9 cellular contexts compared by ENCODE assay signal in genomic region chr18:25230658-25231326, GRCh38.
DNase-seq lines count a peak whose midpoint lies in the region; ATAC-seq and TF ChIP-seq lines count a peak whose summit lies in the region.
"Had no signal": no experiment of that assay in that cellular context is flagged by ENCODE, and none has a peak within 500 bp of the region (broad histone marks: within the 10 kb centered on the region; RNA-seq: fewer than 3 reads in every experiment).

No MANE protein-coding gene starts in this region.

- H3K9me3 ChIP-seq in ovary (no peaks in the 10 kb centered on the region), A673 (ENCODE audit: low read depth, low read length, poor library complexity, severe bottlenecking) (no peaks in the 10 kb centered on the region)

- no peaks in the 10 kb centered on the region for H3K4me1 Mint-ChIP-seq in naive thymus-derived CD8-positive, alpha-beta T cell

- H3K27ac ChIP-seq in ovary (peak overlapping the region in 1 of 2 donors; percentile 72), A673 (ENCODE audit: low read depth, low read length, poor library complexity, severe bottlenecking) (no peak overlapping the region)

- H3K9me3 Mint-ChIP-seq in naive thymus-derived CD8-positive, alpha-beta T cell: no peaks in the 10 kb centered on the region
- H3K9me3 Mint-ChIP-seq: T-helper 1 cell treated with Interleukin-12 subunit alpha and Interleukin-12 subunit beta and Interleukin-4 antibody, amounts not matched to agents 30 μg/mL and 1 μg/mL, for 36 hours had no signal

- H3K36me3 Mint-ChIP-seq in naive thymus-derived CD8-positive, alpha-beta T cell: no peaks in the 10 kb centered on the region

- DNase-seq in EH (ENCODE audit: low read depth): peak; percentile 89
- DNase-seq in NOMO-1 treated with DMSO at 0.1 percent for 48 hours (lab: John Stamatoyannopoulos, UW; ENCODE audit: unreplicated experiment): peak; percentile 61
- DNase-seq in fibroblast of peridontal ligament (ENCODE audit: extremely low read depth): peak; percentile 95
- DNase-seq in ovary: peak; percentile 76 to 87 (median 83)
- no peak for DNase-seq in naive thymus-derived CD8-positive, alpha-beta T cell
- no peak for DNase-seq in A673 (ENCODE audit: low spot score)
- no peak for DNase-seq in NCI-H1417 treated with DMSO at 0.1 percent for 48 hours (lab: John Stamatoyannopoulos, UW)

- no peak overlapping the region for H3K4me3 Mint-ChIP-seq in naive thymus-derived CD8-positive, alpha-beta T cell
- H3K4me3 Mint-ChIP-seq: T-helper 1 cell treated with Interleukin-12 subunit alpha and Interleukin-12 subunit beta and Interleukin-4 antibody, amounts not matched to agents 30 μg/mL and 1 μg/mL, for 36 hours had no signal

- no peak for TF ChIP-seq EP300 in ovary (IDR thresholded peaks at IDR 0.05)

- H3K4me3 ChIP-seq in ovary (peak overlapping the region; percentile 10), A673 (ENCODE audit: low read depth, low read length, poor library complexity, severe bottlenecking) (no peak overlapping the region)

- no TSS peak for BruUV-seq in A673 (replicated peaks; lab: Mats Ljungman, UMichigan)

- H3K27me3 ChIP-seq in ovary (no peaks in the 10 kb centered on the region), A673 (replicated peaks; ENCODE audit: insufficient read depth, low read depth, low read length, poor library complexity) (peaks cover 9% of the 10 kb centered on the region)

- no peak for TF ChIP-seq CTCF in ovary (IDR thresholded peaks at IDR 0.05)
- TF ChIP-seq CTCF in A673 (conservative IDR thresholded peaks at IDR 0.05; ENCODE audit: low read depth, low read length): no peak

- WGBS in ovary, 3 donors: 5 to 11% (median 9%) methylated on average over 10 of the region's 10 CpGs

- H3K4me1 ChIP-seq in ovary (ENCODE audit: insufficient read depth) (peaks cover 9% of the 10 kb centered on the region), A673 (ENCODE audit: insufficient read depth, low read length, poor library complexity, severe bottlenecking) (no peaks in the 10 kb centered on the region)

- POLR2A ChIA-PET in naive thymus-derived CD8-positive, alpha-beta T cell (lab: Charles Lee): no interaction called here
- POLR2A ChIA-PET in A673 (lab: Charles Lee; ENCODE audit: low non-redundant PET): no interaction called here

- H3K27me3 Mint-ChIP-seq in naive thymus-derived CD8-positive, alpha-beta T cell: peaks cover 0 to 16% (median 0%) of the 10 kb centered on the region in 5 donors

- CTCF ChIA-PET in A673 (lab: Charles Lee): no interaction called here

- intact Hi-C loops in ovary (cut with DNase I) (loop anchor here in 3 of 4 donors (2.0 to 10.0 kb wide), 3 partner anchors 114 to 120 kb away; no protein-coding TSS in a partner anchor), A673 (cut with micrococcal nuclease; ENCODE audit: unreplicated experiment) (no loop called here)

- H3K36me3 ChIP-seq in ovary (no peaks in the 10 kb centered on the region), A673 (ENCODE audit: insufficient read depth, low read length, poor library complexity, severe bottlenecking) (no peaks in the 10 kb centered on the region)

- no peak overlapping the region for H3K27ac Mint-ChIP-seq in naive thymus-derived CD8-positive, alpha-beta T cell
- H3K27ac Mint-ChIP-seq: T-helper 1 cell treated with Interleukin-12 subunit alpha and Interleukin-12 subunit beta and Interleukin-4 antibody, amounts not matched to agents 30 μg/mL and 1 μg/mL, for 36 hours had no signal

- no peak for TF ChIP-seq POLR2A in ovary (IDR thresholded peaks at IDR 0.05)

- no peak for ATAC-seq in naive thymus-derived CD8-positive, alpha-beta T cell
- no peak for ATAC-seq in HG03354 (IDR thresholded peaks at IDR 0.05; ENCODE audit: poor library complexity, severe bottlenecking, unreplicated experiment)

Comparison
In these comparisons a context has a peak if more than half of its experiments do, and no peak if none do; other contexts are left out.
1. DNase-seq: peak in EH (single experiment), NOMO-1 treated with DMSO at 0.1 percent for 48 hours (single experiment), fibroblast of peridontal ligament (single experiment) and ovary (5 of 5); none in naive thymus-derived CD8-positive, alpha-beta T cell (0 of 10), A673 (single experiment) and NCI-H1417 treated with DMSO at 0.1 percent for 48 hours (single experiment).